8 cellular contexts compared by ENCODE assay signal in genomic region chr1:155242805-155243358, GRCh38. TPM values are rescaled to one million over a fixed set of nuclear protein-coding genes. Genes with fewer than 3 reads are reported as not detected.
DNase-seq lines count a peak whose midpoint lies in the region; ATAC-seq, FAIRE-seq and TF ChIP-seq lines count a peak whose summit lies in the region.

No MANE protein-coding gene starts in this region.

- intact Hi-C loops in gastrocnemius medialis (cut with DNase I; ENCODE audit: low total_unique reads) = loop anchor here (2.0 to 5.0 kb wide), 2 partner anchors 16 to 36 kb away; partner anchors contain the start of genes MTX1 and THBS3

- POLR2A ChIA-PET in RWPE1 (lab: Yijun Ruan, JAX; ENCODE audit: low non-redundant PET) = no interaction called here

- TF ChIP-seq CTCF in GM06990 (IDR thresholded peaks at IDR 0.05; ENCODE audit: insufficient read depth, low read length, poor library complexity, severe bottlenecking) (no peak), RWPE1 (conservative IDR thresholded peaks at IDR 0.05; ENCODE audit: low read depth) (no peak), gastrocnemius medialis (IDR thresholded peaks at IDR 0.05 in 4 of 5, conservative IDR thresholded peaks at IDR 0.05 in 1 of 5) (no peak), D721Med (IDR thresholded peaks at IDR 0.05; ENCODE audit: insufficient read depth, missing control alignments) (no peak)

- CTCF ChIA-PET in RWPE1 (lab: Yijun Ruan, JAX) = interaction anchor here (0.9 to 1.6 kb wide), 3 partner anchors 36 to 70 kb away, joined by 3 to 4 read pairs (median 3); partner anchors contain the start of gene KRTCAP2

- H3K36me3 ChIP-seq in GM06990 (ENCODE audit: control insufficient read depth, insufficient read depth, low read length) = peaks cover under 1% of the 10 kb centered on the region; the same call in 1 of the 2 replicates
- H3K36me3 ChIP-seq in gastrocnemius medialis = peaks cover 0 to 11% of the 10 kb centered on the region in 2 donors

- H3K4me3 ChIP-seq in GM06990 (replicated peaks; ENCODE audit: low read depth, low read length) (peak overlapping the region; percentile 71), gastrocnemius medialis (peak overlapping the region in 1 of 4 donors; percentile 74)

- FAIRE-seq in D721Med (lab: Jason Lieb, UNC) = no peak

- TF ChIP-seq POLR2A in gastrocnemius medialis (IDR thresholded peaks at IDR 0.05) = no peak

- H3K27ac ChIP-seq in RWPE1 = peak overlapping the region; percentile 97
- peak overlapping the region; percentile 80 to 94 (median 90) for H3K27ac ChIP-seq in gastrocnemius medialis

- in situ Hi-C loops in gastrocnemius medialis (cut with MboI; ENCODE audit: low sequenced_read_pairs in 4 of 4) = no loop called here

- DNase-seq in GM06990 (ENCODE audit: extremely low read depth, insufficient read length) (no peak), RWPE1 (ENCODE audit: low spot score) (no peak), gastrocnemius medialis (no peak), D721Med (ENCODE audit: insufficient read length, low spot score) (no peak), NCI-H510A treated with DMSO at 0.1 percent for 48 hours (lab: John Stamatoyannopoulos, UW) (no peak), globus pallidus (ENCODE audit: low spot score) (no peak)

- peaks cover 25 to 26% of the 10 kb centered on the region in 2 donors for H3K4me1 ChIP-seq in gastrocnemius medialis

- H3K9me3 ChIP-seq in gastrocnemius medialis = no peaks in the 10 kb centered on the region

- H3K27me3 ChIP-seq in GM06990 (replicated peaks; ENCODE audit: control insufficient read depth, insufficient read depth, low read length) = no peaks in the 10 kb centered on the region
- H3K27me3 ChIP-seq in gastrocnemius medialis = no peaks in the 10 kb centered on the region

- ATAC-seq in esophagus mucosa (peak; percentile 1), gastrocnemius medialis (no peak), HG03571 (IDR thresholded peaks at IDR 0.05; ENCODE audit: unreplicated experiment) (no peak)

RNA-seq across cellular contexts. Expression of gene ENTREP3, which starts 12.4 kb away (rescaled TPM):
- total RNA-seq in esophagus mucosa (24.9 TPM), gastrocnemius medialis (10 to 100 TPM in 3 of 4 donors, 1 to 10 TPM in 1; 7.9 to 22.3 (median 18.8) TPM)

RNA-seq across cellular contexts. Expression of gene SCAMP3, which starts 19.3 kb away (rescaled TPM):
- 43.3 TPM for total RNA-seq in esophagus mucosa
- 100 to 1,000 TPM in 1 of 4 donors, 10 to 100 TPM in 3; 60.0 to 108 (median 79.3) TPM for total RNA-seq in gastrocnemius medialis

RNA-seq across cellular contexts. Expression of gene CLK2, which starts 30.4 kb away (rescaled TPM):
- total RNA-seq in esophagus mucosa (16.9 TPM), gastrocnemius medialis (10 to 100 TPM in 2 of 4 donors, 1 to 10 TPM in 2; 7.1 to 13.1 (median 9.8) TPM)

RNA-seq across cellular contexts. Expression of gene HCN3, which starts 34.4 kb away (rescaled TPM):
- total RNA-seq in esophagus mucosa (1.7 TPM), gastrocnemius medialis (1 to 10 TPM in 2 of 4 donors, under 1 TPM in 2; 0.18 to 1.5 (median 1.1) TPM)

RNA-seq across cellular contexts. Expression of gene MTX1, which starts 34.4 kb away (rescaled TPM):
- 36.5 TPM for total RNA-seq in esophagus mucosa
- total RNA-seq in gastrocnemius medialis = 10 to 100 TPM; 14.4 to 26.9 (median 24.6) TPM
